22 cellular contexts compared by ENCODE assay signal in the genomic region with DNA sequence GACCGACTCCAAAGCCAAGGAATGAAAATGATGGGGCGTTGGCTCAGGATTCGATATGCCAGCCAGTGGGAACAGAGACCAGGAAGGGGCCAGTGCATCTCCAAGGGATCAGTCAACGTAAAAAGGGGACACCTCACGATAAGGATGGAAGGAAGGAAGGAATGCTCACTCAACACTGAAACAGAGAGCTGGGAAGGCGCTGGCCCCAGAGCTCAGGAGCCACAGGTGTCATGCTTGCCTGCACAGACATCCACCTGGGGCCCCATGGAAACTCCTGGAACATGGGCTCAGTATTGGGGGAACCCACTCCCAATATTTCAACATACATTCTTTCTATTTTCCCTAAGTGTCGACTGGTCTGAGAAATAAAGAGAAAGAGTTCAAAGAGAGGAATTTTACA. TPM values are rescaled to one million over a fixed set of nuclear protein-coding genes. Genes with fewer than 3 reads are reported as not detected.
"Had no signal": no experiment of that assay in that cellular context is flagged by ENCODE, and none has a peak within 500 bp of the region (broad histone marks: within the 10 kb centered on the region; RNA-seq: fewer than 3 reads in every experiment).

No MANE protein-coding gene starts in this region.

- ATAC-seq: activated CD8-positive, alpha-beta T cell treated with anti-CD3 and anti-CD28 coated beads, Interleukin-2, amount 10 ng/mL, durations not matched to agents 7 days and 5 days; activated naive CD8-positive, alpha-beta T cell treated with anti-CD3 and anti-CD28 coated beads, Interleukin-2, amount 50 U/mL, for 24 hours; heart left ventricle; left cardiac atrium; mucosa of descending colon; natural killer cell; right cardiac atrium; stimulated activated naive CD8-positive, alpha-beta T cell treated with anti-CD3 and anti-CD28 coated beads, Interleukin-15, amount 100 ng/mL, for 72 hours; WTC11 had no signal

- H3K9me3 ChIP-seq: colonic mucosa, prostate gland, testis had no signal

- H3K4me2 ChIP-seq: smooth muscle cell had no signal

- DNase-seq: activated CD4-positive, alpha-beta T cell treated with anti-CD3 and anti-CD28 coated beads for 4 hours; activated CD8-positive, alpha-beta memory T cell treated with anti-CD3 and anti-CD28 coated beads, Interleukin-2, amount 50 U/mL, for 4 hours; activated CD8-positive, alpha-beta T cell treated with anti-CD3 and anti-CD28 coated beads, Interleukin-2, amount 10 ng/mL, durations not matched to agents 7 days and 5 days; activated naive CD8-positive, alpha-beta T cell treated with anti-CD3 and anti-CD28 coated beads, Interleukin-2, amount 50 U/mL, for 24 hours; activated T-cell treated with anti-CD3 and anti-CD28 coated beads, Interleukin-2, amount 50 U/mL, for 48 hours; colonic mucosa; effector CD8-positive, alpha-beta T cell; foreskin melanocyte; left cardiac atrium; mucosa of descending colon; natural killer cell; nucleus accumbens; stimulated activated naive CD8-positive, alpha-beta T cell treated with anti-CD3 and anti-CD28 coated beads, Interleukin-15, amount 100 ng/mL, for 72 hours; T-helper 2 cell had no signal

- H3K27ac ChIP-seq: colonic mucosa, prostate gland, testis had no signal

- FAIRE-seq: TTC549, urothelium cell line had no signal

- H3K36me3 ChIP-seq: colonic mucosa, prostate gland had no signal

- H3K27ac Mint-ChIP-seq: activated CD8-positive, alpha-beta T cell treated with anti-CD3 and anti-CD28 coated beads, Interleukin-2, amount 10 ng/mL, durations not matched to agents 7 days and 5 days; activated naive CD8-positive, alpha-beta T cell treated with anti-CD3 and anti-CD28 coated beads, Interleukin-2, amount 50 U/mL, for 24 hours; natural killer cell; WTC11 had no signal

- H3K4me1 ChIP-seq: colonic mucosa, prostate gland had no signal

- H3K4me3 ChIP-seq: colonic mucosa, mucosa of descending colon, prostate gland, smooth muscle cell, testis had no signal

- H3K27me3 Mint-ChIP-seq: activated naive CD8-positive, alpha-beta T cell treated with anti-CD3 and anti-CD28 coated beads, Interleukin-2, amount 50 U/mL, for 24 hours; stimulated activated naive CD8-positive, alpha-beta T cell treated with anti-CD3 and anti-CD28 coated beads, Interleukin-15, amount 100 ng/mL, for 72 hours had no signal

- H3K27me3 ChIP-seq: colonic mucosa, heart left ventricle, testis had no signal

- H3K4me3 Mint-ChIP-seq: activated CD8-positive, alpha-beta T cell treated with anti-CD3 and anti-CD28 coated beads, Interleukin-2, amount 10 ng/mL, durations not matched to agents 7 days and 5 days; activated naive CD8-positive, alpha-beta T cell treated with anti-CD3 and anti-CD28 coated beads, Interleukin-2, amount 50 U/mL, for 24 hours; natural killer cell; stimulated activated naive CD8-positive, alpha-beta T cell treated with anti-CD3 and anti-CD28 coated beads, Interleukin-15, amount 100 ng/mL, for 72 hours; WTC11 had no signal

RNA-seq across cellular contexts. Expression of a gene that starts 5.3 kb away (rescaled TPM):
- total RNA-seq: activated CD8-positive, alpha-beta T cell treated with anti-CD3 and anti-CD28 coated beads, Interleukin-2, amount 10 ng/mL, durations not matched to agents 7 days and 5 days had no signal

RNA-seq across cellular contexts. Expression of a gene that starts 6.3 kb away (rescaled TPM):
- total RNA-seq: activated CD8-positive, alpha-beta T cell treated with anti-CD3 and anti-CD28 coated beads, Interleukin-2, amount 10 ng/mL, durations not matched to agents 7 days and 5 days; natural killer cell had no signal

RNA-seq across cellular contexts. Expression of a gene that starts 16.2 kb away (rescaled TPM):
- total RNA-seq: activated CD8-positive, alpha-beta T cell treated with anti-CD3 and anti-CD28 coated beads, Interleukin-2, amount 10 ng/mL, durations not matched to agents 7 days and 5 days; natural killer cell had no signal
- polyA plus RNA-seq: smooth muscle cell had no signal
